ENCODE assay signal across 2 cellular contexts in genomic region chr2:203744091-203744490, GRCh38.
TF ChIP-seq lines count a peak whose summit lies in the region.

No MANE protein-coding gene starts in this region.

TF ChIP-seq in SK-N-SH, 30 proteins besides CTCF, POLR2A, EP300 and RAD21 (continued from another document):
- no peak for TF ChIP-seq ZBTB33 (IDR thresholded peaks at IDR 0.05; ENCODE audit: borderline replicate concordance, low read depth)
TF ChIP-seq in SK-N-SH: peak in this region for 0.

TF ChIP-seq in SK-N-SH treated with all-trans-retinoic acid at 6 μM for 48 hours, 23 proteins besides CTCF, POLR2A, EP300 and RAD21:
- TF ChIP-seq CREB5 (CRISPR knock-in tag; IDR thresholded peaks at IDR 0.05; ENCODE audit: low read depth) (no peak), ISL1 (CRISPR knock-in tag; IDR thresholded peaks at IDR 0.05) (no peak), SNAI2 (CRISPR knock-in tag; IDR thresholded peaks at IDR 0.05) (no peak), ESRRG (CRISPR knock-in tag; IDR thresholded peaks at IDR 0.05) (no peak), CSDC2 (CRISPR knock-in tag; IDR thresholded peaks at IDR 0.05) (no peak), OSR1 (CRISPR knock-in tag; IDR thresholded peaks at IDR 0.05) (no peak), ZNF565 (CRISPR knock-in tag; conservative IDR thresholded peaks at IDR 0.05; ENCODE audit: low read depth) (no peak), TCF4 (CRISPR knock-in tag; IDR thresholded peaks at IDR 0.05; ENCODE audit: borderline replicate concordance) (no peak), CSRNP3 (CRISPR knock-in tag; IDR thresholded peaks at IDR 0.05) (no peak), PPARA (CRISPR knock-in tag; IDR thresholded peaks at IDR 0.05; ENCODE audit: borderline replicate concordance) (no peak), TSHZ2 (CRISPR knock-in tag; IDR thresholded peaks at IDR 0.05) (no peak), ZNF70 (CRISPR knock-in tag; IDR thresholded peaks at IDR 0.05) (no peak), ZFP30 (CRISPR knock-in tag; IDR thresholded peaks at IDR 0.05) (no peak), ZFP3 (CRISPR knock-in tag; IDR thresholded peaks at IDR 0.05) (no peak), BACH2 (CRISPR knock-in tag; IDR thresholded peaks at IDR 0.05; ENCODE audit: borderline replicate concordance) (no peak), GLIS3 (CRISPR knock-in tag; IDR thresholded peaks at IDR 0.05) (no peak), PATZ1 (CRISPR knock-in tag; IDR thresholded peaks at IDR 0.05; ENCODE audit: borderline replicate concordance) (no peak), ZNF8 (CRISPR knock-in tag; IDR thresholded peaks at IDR 0.05) (no peak), RARB (CRISPR knock-in tag; IDR thresholded peaks at IDR 0.05) (no peak)
